Comparison of ENCODE assay signal across 7 cellular contexts in the genomic region with DNA sequence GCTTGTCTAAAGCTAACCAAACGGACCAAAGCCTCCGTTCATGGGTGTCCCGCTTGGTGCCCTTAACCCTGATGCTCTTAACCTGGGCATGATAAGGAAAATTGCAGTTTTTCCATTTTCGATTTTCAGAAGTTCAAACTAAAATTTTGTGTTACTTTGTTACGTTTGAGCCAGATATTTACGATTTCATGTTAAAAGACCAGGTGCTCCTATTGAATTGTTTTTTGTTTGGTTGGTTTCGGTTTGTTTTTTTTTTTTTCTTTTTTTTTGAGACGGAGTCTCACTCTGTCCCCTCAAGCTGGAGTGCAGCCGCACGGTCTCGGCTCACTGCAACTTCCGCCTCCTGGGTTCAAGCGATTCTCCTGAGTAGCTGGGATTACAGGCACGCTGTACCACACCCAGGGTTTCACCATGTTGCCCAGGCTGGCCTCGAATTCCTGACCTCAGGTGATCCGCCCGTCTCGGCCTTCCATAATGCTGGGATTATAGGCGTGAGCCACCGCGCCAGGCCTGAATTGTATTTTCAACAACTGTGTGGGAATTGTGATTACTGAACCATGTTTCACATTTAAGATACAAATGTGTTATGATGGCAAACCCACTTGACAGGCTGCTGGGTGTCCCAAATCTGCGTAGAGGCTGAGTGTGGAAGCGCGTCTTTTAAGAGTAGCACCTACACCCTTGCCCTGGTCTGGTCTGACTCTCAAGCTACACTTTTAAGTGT. TPM values are rescaled to one million over a fixed set of nuclear protein-coding genes. Genes with fewer than 3 reads are reported as not detected.
DNase-seq lines count a peak whose midpoint lies in the region; ATAC-seq and TF ChIP-seq lines count a peak whose summit lies in the region.

No MANE protein-coding gene starts in this region.

- H3K9me3 Mint-ChIP-seq in T-cell, result no peaks in the 10 kb centered on the region

- no peaks in the 10 kb centered on the region for H3K27me3 Mint-ChIP-seq in T-cell

- H3K9me3 ChIP-seq in HAP-1 (no peaks in the 10 kb centered on the region), skeletal muscle satellite cell (replicated peaks; ENCODE audit: low read length) (no peaks in the 10 kb centered on the region)

- peak overlapping the region; percentile 46 for H3K4me3 ChIP-seq in HAP-1
- peak overlapping the region; percentile 68 for H3K4me3 ChIP-seq in fibroblast of villous mesenchyme (ENCODE audit: low read depth, low read length)
- peak overlapping the region; percentile 79 for H3K4me3 ChIP-seq in skeletal muscle satellite cell (ENCODE audit: low read length)

- H3K4me1 Mint-ChIP-seq in T-cell, result peaks cover 39 to 48% (median 44%) of the 10 kb centered on the region in 3 donors

- peak overlapping the region; percentile 89 for H3K9ac ChIP-seq in skeletal muscle satellite cell (ENCODE audit: low read depth, low read length)

- H3K27ac Mint-ChIP-seq in T-cell, result peak overlapping the region; percentile 98 to 99

- peaks cover 23% of the 10 kb centered on the region for H3K4me1 ChIP-seq in HAP-1
- H3K4me1 ChIP-seq in skeletal muscle satellite cell (ENCODE audit: control insufficient read depth, insufficient read depth, low read length), result peaks cover 19% of the 10 kb centered on the region

- H3K4me2 ChIP-seq in skeletal muscle satellite cell (ENCODE audit: low read length), result peak overlapping the region; percentile 92

- in situ Hi-C loops in HAP-1 (cut with MboI; ENCODE audit: low sequenced_read_pairs), result no loop called here

- TF ChIP-seq CTCF in fibroblast of villous mesenchyme (IDR thresholded peaks at IDR 0.05; ENCODE audit: insufficient read depth, low read depth, low read length), result no peak

- peak overlapping the region; percentile 97 to 99 (median 98) for H3K4me3 Mint-ChIP-seq in T-cell

- H3K36me3 ChIP-seq in HAP-1 (replicated peaks), result no peaks in the 10 kb centered on the region
- no peaks in the 10 kb centered on the region for H3K36me3 ChIP-seq in skeletal muscle satellite cell (ENCODE audit: insufficient read depth, low read length)

- CTCF ChIA-PET in T-cell (lab: Charles Lee), result no interaction called here

- ATAC-seq in T-cell (replicated peaks in 1 of 4) (no peak), HG02870 (IDR thresholded peaks at IDR 0.05; ENCODE audit: unreplicated experiment) (no peak)

- no peaks in the 10 kb centered on the region for H3K36me3 Mint-ChIP-seq in T-cell

- POLR2A ChIA-PET in T-cell (lab: Charles Lee), result interaction anchor here (0.5 to 0.7 kb wide), 2 partner anchors 176 to 901 kb away, joined by 5 to 7 read pairs; no protein-coding TSS in a partner anchor

- no peaks in the 10 kb centered on the region for H3K27me3 ChIP-seq in HAP-1 (ENCODE audit: low read depth)
- H3K27me3 ChIP-seq in skeletal muscle satellite cell (ENCODE audit: control insufficient read depth, insufficient read depth, low read length), result no peaks in the 10 kb centered on the region

- DNase-seq in HAP-1 (ENCODE audit: low spot score in 2 of 2), result no peak
- no peak for DNase-seq in T-cell
- DNase-seq in fibroblast of villous mesenchyme (ENCODE audit: low read depth), result no peak
- DNase-seq in NCI-H1930 (lab: John Stamatoyannopoulos, UW), result no peak
- DNase-seq in RKO (ENCODE audit: low spot score), result no peak

RNA-seq across cellular contexts. Expression of a gene that starts 0.9 kb away (rescaled TPM):
- total RNA-seq in T-cell (10 to 100 TPM; 16.8 to 28.5 (median 22.9) TPM), fibroblast of villous mesenchyme (27.1 and 37.1 TPM in 2 replicates)
- 13.8 and 20.0 TPM in 2 replicates for total RNA-seq in skeletal muscle satellite cell (2012; rRNA removed)

RNA-seq across cellular contexts. Expression of a gene that starts 28.4 kb away (rescaled TPM):
- total RNA-seq in T-cell, result not detected
- not detected in 2 replicates for total RNA-seq in fibroblast of villous mesenchyme
- not detected in 2 replicates for total RNA-seq in skeletal muscle satellite cell (2012; rRNA removed)
